1 cellular context compared by ENCODE assay signal in the genomic region with DNA sequence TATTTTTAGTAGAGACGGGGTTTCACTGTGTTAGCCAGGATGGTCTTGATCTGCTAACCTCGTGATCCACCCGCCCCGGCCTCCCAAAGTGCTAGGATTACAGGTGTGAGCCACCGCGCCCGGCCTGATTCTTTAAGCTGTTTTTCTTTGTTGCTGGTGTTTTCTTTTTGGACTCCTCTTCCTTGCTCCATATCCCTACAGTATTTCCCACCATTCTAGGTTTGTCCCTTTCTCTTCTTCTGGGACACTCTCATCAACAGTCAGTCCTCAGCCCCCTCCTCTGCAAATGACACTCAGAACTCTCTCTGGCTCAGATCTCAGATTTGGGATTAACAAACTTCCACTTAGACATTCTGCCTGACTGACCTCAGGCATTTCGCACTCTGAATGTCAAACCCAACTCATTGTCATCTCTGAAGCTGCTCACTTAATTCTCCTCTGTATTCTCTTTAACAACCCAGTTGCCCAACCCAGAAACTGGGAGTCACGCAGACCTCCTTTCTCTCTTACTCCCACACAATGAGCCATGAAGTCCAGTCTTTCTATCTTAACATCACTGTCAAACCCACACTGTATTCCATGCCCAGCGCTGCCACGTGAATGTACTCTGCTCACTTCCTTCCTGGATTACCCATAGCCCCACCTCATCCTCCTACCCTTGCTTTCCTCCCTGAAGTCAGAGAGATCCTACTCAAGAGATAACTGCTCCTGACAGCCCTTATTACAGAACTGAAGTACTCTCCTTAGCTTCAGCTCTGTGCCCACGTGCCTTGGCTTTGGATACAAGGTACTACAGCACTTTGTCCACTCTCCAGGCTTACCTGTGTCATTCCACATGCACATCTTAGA.
TF ChIP-seq lines count a peak whose summit lies in the region.

No MANE protein-coding gene starts in this region.

TF ChIP-seq in K562, 482 proteins besides CTCF, POLR2A, EP300 and RAD21 (continued from another document and continues in another):
- TF ChIP-seq, protein P1, sequence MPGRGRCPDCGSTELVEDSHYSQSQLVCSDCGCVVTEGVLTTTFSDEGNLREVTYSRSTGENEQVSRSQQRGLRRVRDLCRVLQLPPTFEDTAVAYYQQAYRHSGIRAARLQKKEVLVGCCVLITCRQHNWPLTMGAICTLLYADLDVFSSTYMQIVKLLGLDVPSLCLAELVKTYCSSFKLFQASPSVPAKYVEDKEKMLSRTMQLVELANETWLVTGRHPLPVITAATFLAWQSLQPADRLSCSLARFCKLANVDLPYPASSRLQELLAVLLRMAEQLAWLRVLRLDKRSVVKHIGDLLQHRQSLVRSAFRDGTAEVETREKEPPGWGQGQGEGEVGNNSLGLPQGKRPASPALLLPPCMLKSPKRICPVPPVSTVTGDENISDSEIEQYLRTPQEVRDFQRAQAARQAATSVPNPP (IDR thresholded peaks at IDR 0.05; ENCODE audit: borderline replicate concordance, insufficient read depth, insufficient read length): no peak
- TF ChIP-seq, protein P2, sequence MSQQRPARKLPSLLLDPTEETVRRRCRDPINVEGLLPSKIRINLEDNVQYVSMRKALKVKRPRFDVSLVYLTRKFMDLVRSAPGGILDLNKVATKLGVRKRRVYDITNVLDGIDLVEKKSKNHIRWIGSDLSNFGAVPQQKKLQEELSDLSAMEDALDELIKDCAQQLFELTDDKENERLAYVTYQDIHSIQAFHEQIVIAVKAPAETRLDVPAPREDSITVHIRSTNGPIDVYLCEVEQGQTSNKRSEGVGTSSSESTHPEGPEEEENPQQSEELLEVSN (IDR thresholded peaks at IDR 0.05; ENCODE audit: borderline replicate concordance in 1 of 2, extremely low read depth in 1 of 2, insufficient read depth in 1 of 2, insufficient read length in 1 of 2, low read depth in 1 of 2, low read length in 1 of 2, poor library complexity in 1 of 2, severe bottlenecking in 1 of 2): no peak
- peak; percentile 86; the same call in 1 of the 2 replicates for TF ChIP-seq NR4A1 (CRISPR knock-in tag; IDR thresholded peaks at IDR 0.05)
- peak; percentile 78 for TF ChIP-seq NR4A1 (tag; IDR thresholded peaks at IDR 0.05)
- TF ChIP-seq ETS2 (tag; IDR thresholded peaks at IDR 0.05; ENCODE audit: borderline replicate concordance, poor library complexity, severe bottlenecking): no peak
- TF ChIP-seq, protein P3, sequence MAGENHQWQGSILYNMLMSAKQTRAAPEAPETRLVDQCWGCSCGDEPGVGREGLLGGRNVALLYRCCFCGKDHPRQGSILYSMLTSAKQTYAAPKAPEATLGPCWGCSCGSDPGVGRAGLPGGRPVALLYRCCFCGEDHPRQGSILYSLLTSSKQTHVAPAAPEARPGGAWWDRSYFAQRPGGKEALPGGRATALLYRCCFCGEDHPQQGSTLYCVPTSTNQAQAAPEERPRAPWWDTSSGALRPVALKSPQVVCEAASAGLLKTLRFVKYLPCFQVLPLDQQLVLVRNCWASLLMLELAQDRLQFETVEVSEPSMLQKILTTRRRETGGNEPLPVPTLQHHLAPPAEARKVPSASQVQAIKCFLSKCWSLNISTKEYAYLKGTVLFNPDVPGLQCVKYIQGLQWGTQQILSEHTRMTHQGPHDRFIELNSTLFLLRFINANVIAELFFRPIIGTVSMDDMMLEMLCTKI (IDR thresholded peaks at IDR 0.05; ENCODE audit: partially characterized antibody): no peak
- peak; percentile 97 for TF ChIP-seq ETV1 (tag; conservative IDR thresholded peaks at IDR 0.05; ENCODE audit: low read depth)
- no peak for TF ChIP-seq KDM4B (IDR thresholded peaks at IDR 0.05; ENCODE audit: borderline replicate concordance in 2 of 2, low read depth in 1 of 2)
- TF ChIP-seq POLR2H (tag; IDR thresholded peaks at IDR 0.05; ENCODE audit: low read depth): no peak
- TF ChIP-seq HOXB6 (CRISPR knock-in tag; IDR thresholded peaks at IDR 0.05; ENCODE audit: borderline replicate concordance): no peak
- TF ChIP-seq, protein P4, sequence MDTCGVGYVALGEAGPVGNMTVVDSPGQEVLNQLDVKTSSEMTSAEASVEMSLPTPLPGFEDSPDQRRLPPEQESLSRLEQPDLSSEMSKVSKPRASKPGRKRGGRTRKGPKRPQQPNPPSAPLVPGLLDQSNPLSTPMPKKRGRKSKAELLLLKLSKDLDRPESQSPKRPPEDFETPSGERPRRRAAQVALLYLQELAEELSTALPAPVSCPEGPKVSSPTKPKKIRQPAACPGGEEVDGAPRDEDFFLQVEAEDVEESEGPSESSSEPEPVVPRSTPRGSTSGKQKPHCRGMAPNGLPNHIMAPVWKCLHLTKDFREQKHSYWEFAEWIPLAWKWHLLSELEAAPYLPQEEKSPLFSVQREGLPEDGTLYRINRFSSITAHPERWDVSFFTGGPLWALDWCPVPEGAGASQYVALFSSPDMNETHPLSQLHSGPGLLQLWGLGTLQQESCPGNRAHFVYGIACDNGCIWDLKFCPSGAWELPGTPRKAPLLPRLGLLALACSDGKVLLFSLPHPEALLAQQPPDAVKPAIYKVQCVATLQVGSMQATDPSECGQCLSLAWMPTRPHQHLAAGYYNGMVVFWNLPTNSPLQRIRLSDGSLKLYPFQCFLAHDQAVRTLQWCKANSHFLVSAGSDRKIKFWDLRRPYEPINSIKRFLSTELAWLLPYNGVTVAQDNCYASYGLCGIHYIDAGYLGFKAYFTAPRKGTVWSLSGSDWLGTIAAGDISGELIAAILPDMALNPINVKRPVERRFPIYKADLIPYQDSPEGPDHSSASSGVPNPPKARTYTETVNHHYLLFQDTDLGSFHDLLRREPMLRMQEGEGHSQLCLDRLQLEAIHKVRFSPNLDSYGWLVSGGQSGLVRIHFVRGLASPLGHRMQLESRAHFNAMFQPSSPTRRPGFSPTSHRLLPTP (IDR thresholded peaks at IDR 0.05; ENCODE audit: borderline replicate concordance, extremely low read depth, insufficient read length): no peak
- no peak for TF ChIP-seq KLF13 (tag; IDR thresholded peaks at IDR 0.05; ENCODE audit: borderline replicate concordance, low read depth)
- TF ChIP-seq, protein P5, sequence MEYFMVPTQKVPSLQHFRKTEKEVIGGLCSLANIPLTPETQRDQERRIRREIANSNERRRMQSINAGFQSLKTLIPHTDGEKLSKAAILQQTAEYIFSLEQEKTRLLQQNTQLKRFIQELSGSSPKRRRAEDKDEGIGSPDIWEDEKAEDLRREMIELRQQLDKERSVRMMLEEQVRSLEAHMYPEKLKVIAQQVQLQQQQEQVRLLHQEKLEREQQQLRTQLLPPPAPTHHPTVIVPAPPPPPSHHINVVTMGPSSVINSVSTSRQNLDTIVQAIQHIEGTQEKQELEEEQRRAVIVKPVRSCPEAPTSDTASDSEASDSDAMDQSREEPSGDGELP (CRISPR knock-in tag; IDR thresholded peaks at IDR 0.05; ENCODE audit: borderline replicate concordance): no peak
- no peak for TF ChIP-seq RFX5 (IDR thresholded peaks at IDR 0.05; ENCODE audit: low read depth, low read length)
- no peak for TF ChIP-seq NR3C1 (CRISPR knock-in tag; IDR thresholded peaks at IDR 0.05)
- TF ChIP-seq TARDBP (IDR thresholded peaks at IDR 0.05): no peak
- no peak for TF ChIP-seq HNRNPK (IDR thresholded peaks at IDR 0.05; ENCODE audit: low read depth, low read length, poor library complexity, severe bottlenecking)
- TF ChIP-seq ZNF282 (CRISPR knock-in tag; IDR thresholded peaks at IDR 0.05): no peak
- peak; percentile 43 for TF ChIP-seq RBBP5 (IDR thresholded peaks at IDR 0.05; ENCODE audit: borderline replicate concordance, insufficient read depth, low read length, poor library complexity, severe bottlenecking)
- TF ChIP-seq, protein P6, sequence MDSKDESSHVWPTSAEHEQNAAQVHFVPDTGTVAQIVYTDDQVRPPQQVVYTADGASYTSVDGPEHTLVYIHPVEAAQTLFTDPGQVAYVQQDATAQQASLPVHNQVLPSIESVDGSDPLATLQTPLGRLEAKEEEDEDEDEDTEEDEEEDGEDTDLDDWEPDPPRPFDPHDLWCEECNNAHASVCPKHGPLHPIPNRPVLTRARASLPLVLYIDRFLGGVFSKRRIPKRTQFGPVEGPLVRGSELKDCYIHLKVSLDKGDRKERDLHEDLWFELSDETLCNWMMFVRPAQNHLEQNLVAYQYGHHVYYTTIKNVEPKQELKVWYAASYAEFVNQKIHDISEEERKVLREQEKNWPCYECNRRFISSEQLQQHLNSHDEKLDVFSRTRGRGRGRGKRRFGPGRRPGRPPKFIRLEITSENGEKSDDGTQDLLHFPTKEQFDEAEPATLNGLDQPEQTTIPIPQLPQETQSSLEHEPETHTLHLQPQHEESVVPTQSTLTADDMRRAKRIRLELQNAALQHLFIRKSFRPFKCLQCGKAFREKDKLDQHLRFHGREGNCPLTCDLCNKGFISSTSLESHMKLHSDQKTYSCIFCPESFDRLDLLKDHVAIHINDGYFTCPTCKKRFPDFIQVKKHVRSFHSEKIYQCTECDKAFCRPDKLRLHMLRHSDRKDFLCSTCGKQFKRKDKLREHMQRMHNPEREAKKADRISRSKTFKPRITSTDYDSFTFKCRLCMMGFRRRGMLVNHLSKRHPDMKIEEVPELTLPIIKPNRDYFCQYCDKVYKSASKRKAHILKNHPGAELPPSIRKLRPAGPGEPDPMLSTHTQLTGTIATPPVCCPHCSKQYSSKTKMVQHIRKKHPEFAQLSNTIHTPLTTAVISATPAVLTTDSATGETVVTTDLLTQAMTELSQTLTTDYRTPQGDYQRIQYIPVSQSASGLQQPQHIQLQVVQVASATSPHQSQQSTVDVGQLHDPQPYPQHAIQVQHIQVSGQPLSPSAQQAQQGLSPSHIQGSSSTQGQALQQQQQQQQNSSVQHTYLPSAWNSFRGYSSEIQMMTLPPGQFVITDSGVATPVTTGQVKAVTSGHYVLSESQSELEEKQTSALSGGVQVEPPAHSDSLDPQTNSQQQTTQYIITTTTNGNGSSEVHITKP (IDR thresholded peaks at IDR 0.05; ENCODE audit: partially characterized antibody): peak; percentile 8
- TF ChIP-seq, protein P7, sequence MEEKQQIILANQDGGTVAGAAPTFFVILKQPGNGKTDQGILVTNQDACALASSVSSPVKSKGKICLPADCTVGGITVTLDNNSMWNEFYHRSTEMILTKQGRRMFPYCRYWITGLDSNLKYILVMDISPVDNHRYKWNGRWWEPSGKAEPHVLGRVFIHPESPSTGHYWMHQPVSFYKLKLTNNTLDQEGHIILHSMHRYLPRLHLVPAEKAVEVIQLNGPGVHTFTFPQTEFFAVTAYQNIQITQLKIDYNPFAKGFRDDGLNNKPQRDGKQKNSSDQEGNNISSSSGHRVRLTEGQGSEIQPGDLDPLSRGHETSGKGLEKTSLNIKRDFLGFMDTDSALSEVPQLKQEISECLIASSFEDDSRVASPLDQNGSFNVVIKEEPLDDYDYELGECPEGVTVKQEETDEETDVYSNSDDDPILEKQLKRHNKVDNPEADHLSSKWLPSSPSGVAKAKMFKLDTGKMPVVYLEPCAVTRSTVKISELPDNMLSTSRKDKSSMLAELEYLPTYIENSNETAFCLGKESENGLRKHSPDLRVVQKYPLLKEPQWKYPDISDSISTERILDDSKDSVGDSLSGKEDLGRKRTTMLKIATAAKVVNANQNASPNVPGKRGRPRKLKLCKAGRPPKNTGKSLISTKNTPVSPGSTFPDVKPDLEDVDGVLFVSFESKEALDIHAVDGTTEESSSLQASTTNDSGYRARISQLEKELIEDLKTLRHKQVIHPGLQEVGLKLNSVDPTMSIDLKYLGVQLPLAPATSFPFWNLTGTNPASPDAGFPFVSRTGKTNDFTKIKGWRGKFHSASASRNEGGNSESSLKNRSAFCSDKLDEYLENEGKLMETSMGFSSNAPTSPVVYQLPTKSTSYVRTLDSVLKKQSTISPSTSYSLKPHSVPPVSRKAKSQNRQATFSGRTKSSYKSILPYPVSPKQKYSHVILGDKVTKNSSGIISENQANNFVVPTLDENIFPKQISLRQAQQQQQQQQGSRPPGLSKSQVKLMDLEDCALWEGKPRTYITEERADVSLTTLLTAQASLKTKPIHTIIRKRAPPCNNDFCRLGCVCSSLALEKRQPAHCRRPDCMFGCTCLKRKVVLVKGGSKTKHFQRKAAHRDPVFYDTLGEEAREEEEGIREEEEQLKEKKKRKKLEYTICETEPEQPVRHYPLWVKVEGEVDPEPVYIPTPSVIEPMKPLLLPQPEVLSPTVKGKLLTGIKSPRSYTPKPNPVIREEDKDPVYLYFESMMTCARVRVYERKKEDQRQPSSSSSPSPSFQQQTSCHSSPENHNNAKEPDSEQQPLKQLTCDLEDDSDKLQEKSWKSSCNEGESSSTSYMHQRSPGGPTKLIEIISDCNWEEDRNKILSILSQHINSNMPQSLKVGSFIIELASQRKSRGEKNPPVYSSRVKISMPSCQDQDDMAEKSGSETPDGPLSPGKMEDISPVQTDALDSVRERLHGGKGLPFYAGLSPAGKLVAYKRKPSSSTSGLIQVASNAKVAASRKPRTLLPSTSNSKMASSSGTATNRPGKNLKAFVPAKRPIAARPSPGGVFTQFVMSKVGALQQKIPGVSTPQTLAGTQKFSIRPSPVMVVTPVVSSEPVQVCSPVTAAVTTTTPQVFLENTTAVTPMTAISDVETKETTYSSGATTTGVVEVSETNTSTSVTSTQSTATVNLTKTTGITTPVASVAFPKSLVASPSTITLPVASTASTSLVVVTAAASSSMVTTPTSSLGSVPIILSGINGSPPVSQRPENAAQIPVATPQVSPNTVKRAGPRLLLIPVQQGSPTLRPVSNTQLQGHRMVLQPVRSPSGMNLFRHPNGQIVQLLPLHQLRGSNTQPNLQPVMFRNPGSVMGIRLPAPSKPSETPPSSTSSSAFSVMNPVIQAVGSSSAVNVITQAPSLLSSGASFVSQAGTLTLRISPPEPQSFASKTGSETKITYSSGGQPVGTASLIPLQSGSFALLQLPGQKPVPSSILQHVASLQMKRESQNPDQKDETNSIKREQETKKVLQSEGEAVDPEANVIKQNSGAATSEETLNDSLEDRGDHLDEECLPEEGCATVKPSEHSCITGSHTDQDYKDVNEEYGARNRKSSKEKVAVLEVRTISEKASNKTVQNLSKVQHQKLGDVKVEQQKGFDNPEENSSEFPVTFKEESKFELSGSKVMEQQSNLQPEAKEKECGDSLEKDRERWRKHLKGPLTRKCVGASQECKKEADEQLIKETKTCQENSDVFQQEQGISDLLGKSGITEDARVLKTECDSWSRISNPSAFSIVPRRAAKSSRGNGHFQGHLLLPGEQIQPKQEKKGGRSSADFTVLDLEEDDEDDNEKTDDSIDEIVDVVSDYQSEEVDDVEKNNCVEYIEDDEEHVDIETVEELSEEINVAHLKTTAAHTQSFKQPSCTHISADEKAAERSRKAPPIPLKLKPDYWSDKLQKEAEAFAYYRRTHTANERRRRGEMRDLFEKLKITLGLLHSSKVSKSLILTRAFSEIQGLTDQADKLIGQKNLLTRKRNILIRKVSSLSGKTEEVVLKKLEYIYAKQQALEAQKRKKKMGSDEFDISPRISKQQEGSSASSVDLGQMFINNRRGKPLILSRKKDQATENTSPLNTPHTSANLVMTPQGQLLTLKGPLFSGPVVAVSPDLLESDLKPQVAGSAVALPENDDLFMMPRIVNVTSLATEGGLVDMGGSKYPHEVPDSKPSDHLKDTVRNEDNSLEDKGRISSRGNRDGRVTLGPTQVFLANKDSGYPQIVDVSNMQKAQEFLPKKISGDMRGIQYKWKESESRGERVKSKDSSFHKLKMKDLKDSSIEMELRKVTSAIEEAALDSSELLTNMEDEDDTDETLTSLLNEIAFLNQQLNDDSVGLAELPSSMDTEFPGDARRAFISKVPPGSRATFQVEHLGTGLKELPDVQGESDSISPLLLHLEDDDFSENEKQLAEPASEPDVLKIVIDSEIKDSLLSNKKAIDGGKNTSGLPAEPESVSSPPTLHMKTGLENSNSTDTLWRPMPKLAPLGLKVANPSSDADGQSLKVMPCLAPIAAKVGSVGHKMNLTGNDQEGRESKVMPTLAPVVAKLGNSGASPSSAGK (IDR thresholded peaks at IDR 0.05): no peak
- 0 out of 2 replicates have a peak, but pooled peaks have one; percentile 32 for TF ChIP-seq HDAC8 (tag; IDR thresholded peaks at IDR 0.05)
- no peak for TF ChIP-seq ETV5 (CRISPR knock-in tag; IDR thresholded peaks at IDR 0.05; ENCODE audit: low read depth)
- TF ChIP-seq BCOR (IDR thresholded peaks at IDR 0.05): no peak
- TF ChIP-seq ZNF586 (CRISPR knock-in tag; conservative IDR thresholded peaks at IDR 0.05): no peak
- TF ChIP-seq CBX8 (IDR thresholded peaks at IDR 0.05; ENCODE audit: borderline replicate concordance, extremely low read depth, low read depth, low read length, poor library complexity, severe bottlenecking): no peak
- no peak for TF ChIP-seq TRIM28 (IDR thresholded peaks at IDR 0.05)
- TF ChIP-seq KLF1 (tag; IDR thresholded peaks at IDR 0.05): no peak
- TF ChIP-seq KLF10 (CRISPR knock-in tag; IDR thresholded peaks at IDR 0.05): no peak
- no peak for TF ChIP-seq NFYB (IDR thresholded peaks at IDR 0.05; ENCODE audit: extremely low read depth, insufficient read length)
